ENCODE assay signal across 21 cellular contexts in genomic region chr2:105843797-105844374, GRCh38.
A peak's percentile ranks its signal among the peaks of the same experiment; 100 is the strongest.
DNase-seq lines count a peak whose midpoint lies in the region; ATAC-seq lines count a peak whose summit lies in the region.
"Had no signal": no experiment of that assay in that cellular context is flagged by ENCODE, and none has a peak within 500 bp of the region (broad histone marks: within the 10 kb centered on the region; RNA-seq: fewer than 3 reads in every experiment).

No MANE protein-coding gene starts in this region.

- H3K4me1 Mint-ChIP-seq in activated naive CD4-positive, alpha-beta T cell treated with anti-CD3 and anti-CD28 coated beads for 36 hours (ENCODE audit: low read depth) = peaks cover 85% of the 10 kb centered on the region
- H3K4me1 Mint-ChIP-seq in T-cell = peaks cover 89 to 94% (median 89%) of the 10 kb centered on the region in 3 donors
- H3K4me1 Mint-ChIP-seq in stimulated activated naive B cell treated with anti-CD40 and anti-IgM and Interleukin-4, amounts not matched to agents 10 μg/mL and 1 μg/mL and 100 μg/mL, for 72 hours = peaks cover 65 to 92% of the 10 kb centered on the region in 2 donors

- peak overlapping the region; percentile 62 for H3K27ac Mint-ChIP-seq in activated naive CD4-positive, alpha-beta T cell treated with anti-CD3 and anti-CD28 coated beads for 36 hours
- peak overlapping the region; percentile 25 to 64 for H3K27ac Mint-ChIP-seq in T-cell
- peak overlapping the region; percentile 90 for H3K27ac Mint-ChIP-seq in stimulated activated naive B cell treated with anti-CD40 and anti-IgM and Interleukin-4, amounts not matched to agents 10 μg/mL and 1 μg/mL and 100 μg/mL, for 72 hours
- H3K27ac Mint-ChIP-seq: natural killer cell treated with Interleukin-12 subunit alpha and Interleukin-12 subunit beta and Interleukin-15 and Interleukin-18, amount 100 ng/mL, for 72 hours had no signal

- intact Hi-C loops in activated naive CD4-positive, alpha-beta T cell treated with anti-CD3 and anti-CD28 coated beads for 36 hours (cut with micrococcal nuclease) = no loop called here

- H3K27me3 Mint-ChIP-seq in activated naive CD4-positive, alpha-beta T cell treated with anti-CD3 and anti-CD28 coated beads for 36 hours (ENCODE audit: low read depth) = no peaks in the 10 kb centered on the region
- H3K27me3 Mint-ChIP-seq in T-cell = no peaks in the 10 kb centered on the region
- no peaks in the 10 kb centered on the region for H3K27me3 Mint-ChIP-seq in stimulated activated naive B cell treated with anti-CD40 and anti-IgM and Interleukin-4, amounts not matched to agents 10 μg/mL and 1 μg/mL and 100 μg/mL, for 72 hours
- H3K27me3 Mint-ChIP-seq: natural killer cell treated with Interleukin-12 subunit alpha and Interleukin-12 subunit beta and Interleukin-15 and Interleukin-18, amount 100 ng/mL, for 72 hours had no signal

- DNase-seq in activated naive CD4-positive, alpha-beta T cell treated with anti-CD3 and anti-CD28 coated beads for 36 hours = no peak
- DNase-seq in activated naive CD4-positive, alpha-beta T cell treated with Interleukin-2 at 50 U/mL for 16 hours = no peak
- DNase-seq in T-cell = no peak
- peak; percentile 47 for DNase-seq in glomerular visceral epithelial cell (ENCODE audit: extremely low spot score)
- DNase-seq in stimulated activated naive B cell treated with anti-CD40 and anti-IgM and Interleukin-4, amounts not matched to agents 10 μg/mL and 1 μg/mL and 100 μg/mL, for 72 hours = no peak
- no peak for DNase-seq in retina
- DNase-seq in SIG-M5 treated with dmso at 0.1 percent for 504 hours (lab: John Stamatoyannopoulos, UW; ENCODE audit: unreplicated experiment) = no peak
- DNase-seq: activated CD4-positive, alpha-beta T cell treated with anti-CD3 and anti-CD28 coated beads, Interleukin-2, amount 50 U/mL, for 4 hours; activated T-cell treated with anti-CD3 and anti-CD28 coated beads, Interleukin-2, amount 50 U/mL, for 48 hours; amniotic stem cell; cerebellar nuclear complex; DMS53; heart left ventricle; MG63; NCI-H1436 treated with DMSO at 0.1 percent for 48 hours; NCI-H2227 treated with DMSO at 0.1 percent for 48 hours; spleen; stimulated activated CD8-positive, alpha-beta memory T cell treated with anti-CD3 and anti-CD28 coated beads, Interleukin-4, amount 100 ng/mL, for 48 hours had no signal

- H3K9me3 Mint-ChIP-seq in activated naive CD4-positive, alpha-beta T cell treated with anti-CD3 and anti-CD28 coated beads for 36 hours = no peaks in the 10 kb centered on the region
- H3K9me3 Mint-ChIP-seq in T-cell = peaks cover 0 to 3% (median 0%) of the 10 kb centered on the region in 3 donors
- H3K9me3 Mint-ChIP-seq in stimulated activated naive B cell treated with anti-CD40 and anti-IgM and Interleukin-4, amounts not matched to agents 10 μg/mL and 1 μg/mL and 100 μg/mL, for 72 hours = peaks cover 9% of the 10 kb centered on the region in 2 donors

- POLR2A ChIA-PET in T-cell (lab: Charles Lee) = no interaction called here

- no peak overlapping the region for H3K4me3 Mint-ChIP-seq in activated naive CD4-positive, alpha-beta T cell treated with anti-CD3 and anti-CD28 coated beads for 36 hours
- no peak overlapping the region for H3K4me3 Mint-ChIP-seq in T-cell
- H3K4me3 Mint-ChIP-seq in stimulated activated naive B cell treated with anti-CD40 and anti-IgM and Interleukin-4, amounts not matched to agents 10 μg/mL and 1 μg/mL and 100 μg/mL, for 72 hours = peak overlapping the region in 1 of 2 donors; percentile 26
- H3K4me3 Mint-ChIP-seq: natural killer cell treated with Interleukin-12 subunit alpha and Interleukin-12 subunit beta and Interleukin-15 and Interleukin-18, amount 100 ng/mL, for 72 hours had no signal

- ATAC-seq in T-cell (replicated peaks in 1 of 4) (no peak), GM19023 (IDR thresholded peaks at IDR 0.05; ENCODE audit: unreplicated experiment) (no peak)
- no peak for ATAC-seq in stimulated activated naive B cell treated with anti-CD40 and anti-IgM and Interleukin-4, amounts not matched to agents 10 μg/mL and 1 μg/mL and 100 μg/mL, for 72 hours (replicated peaks)
- ATAC-seq: heart left ventricle; natural killer cell treated with Interleukin-12 subunit alpha and Interleukin-12 subunit beta and Interleukin-15 and Interleukin-18, amount 100 ng/mL, for 72 hours; SK-N-SH treated with all-trans-retinoic acid at 6 μM for 48 hours had no signal

- H3K36me3 Mint-ChIP-seq in activated naive CD4-positive, alpha-beta T cell treated with anti-CD3 and anti-CD28 coated beads for 36 hours (ENCODE audit: low read depth) = peaks cover 34% of the 10 kb centered on the region
- peaks cover 60% of the 10 kb centered on the region for H3K36me3 Mint-ChIP-seq in T-cell
- H3K36me3 Mint-ChIP-seq in stimulated activated naive B cell treated with anti-CD40 and anti-IgM and Interleukin-4, amounts not matched to agents 10 μg/mL and 1 μg/mL and 100 μg/mL, for 72 hours = peaks cover 45 to 73% of the 10 kb centered on the region in 2 donors
- H3K36me3 Mint-ChIP-seq: natural killer cell treated with Interleukin-12 subunit alpha and Interleukin-12 subunit beta and Interleukin-15 and Interleukin-18, amount 100 ng/mL, for 72 hours had no signal

- CTCF ChIA-PET in activated naive CD4-positive, alpha-beta T cell treated with anti-CD3 and anti-CD28 coated beads for 36 hours (lab: Charles Lee) = no interaction called here
- CTCF ChIA-PET in T-cell (lab: Charles Lee) = no interaction called here
